Comparison of ENCODE assay signal across 25 cellular contexts in the genomic region with DNA sequence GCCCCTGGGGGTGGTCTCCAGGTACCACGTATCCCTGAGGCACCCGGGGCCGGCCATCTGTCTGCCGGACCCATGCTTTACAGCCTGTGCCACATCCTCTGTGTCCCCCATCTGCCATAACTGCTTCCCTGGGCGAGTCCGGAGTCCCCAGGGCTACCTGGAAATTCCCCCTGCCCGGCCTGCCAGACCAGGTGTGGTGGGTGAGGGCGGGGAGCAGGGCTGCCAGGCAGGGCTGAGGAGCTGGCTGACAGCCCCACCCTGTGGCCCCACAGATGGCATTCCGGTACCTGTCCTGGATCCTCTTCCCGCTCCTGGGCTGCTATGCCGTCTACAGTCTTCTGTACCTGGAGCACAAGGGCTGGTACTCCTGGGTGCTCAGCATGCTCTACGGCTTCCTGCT. TPM values are rescaled to one million over a fixed set of nuclear protein-coding genes. Genes with fewer than 3 reads are reported as not detected.
DNase-seq lines count a peak whose midpoint lies in the region; ATAC-seq, FAIRE-seq and TF ChIP-seq lines count a peak whose summit lies in the region.
"Had no signal": no experiment of that assay in that cellular context is flagged by ENCODE, and none has a peak within 500 bp of the region (broad histone marks: within the 10 kb centered on the region; RNA-seq: fewer than 3 reads in every experiment).

No MANE protein-coding gene starts in this region.

- no peak overlapping the region for H3K9ac ChIP-seq in SU-DHL-6 (ENCODE audit: low read length)

- no peaks in the 10 kb centered on the region for H3F3A ChIP-seq in SU-DHL-6 (ENCODE audit: insufficient read depth)

- H2AFZ ChIP-seq in SU-DHL-6 (ENCODE audit: low read depth, low read length, severe bottlenecking) (no peak overlapping the region), osteoblast (ENCODE audit: low read length) (no peak overlapping the region)
- H2AFZ ChIP-seq: GM23338 had no signal

- H3K4me2 ChIP-seq in SU-DHL-6 (ENCODE audit: low read depth, low read length, poor library complexity, severe bottlenecking): no peak overlapping the region
- H3K4me2 ChIP-seq in osteoblast (ENCODE audit: insufficient read depth, low read length): no peak overlapping the region
- H3K4me2 ChIP-seq: GM23338 had no signal

- H3K9me2 ChIP-seq in SU-DHL-6 (replicated peaks; ENCODE audit: insufficient read depth, low read length): no peaks in the 10 kb centered on the region

- TF ChIP-seq CTCF in GM12865 (IDR thresholded peaks at IDR 0.05; ENCODE audit: insufficient read depth, low read depth, low read length, missing control alignments) (no peak), SU-DHL-6 (IDR thresholded peaks at IDR 0.05; ENCODE audit: insufficient read depth, low read length, poor library complexity, severe bottlenecking) (no peak), osteoblast (IDR thresholded peaks at IDR 0.05; ENCODE audit: extremely low read depth, low read depth, low read length) (no peak)

- no peaks in the 10 kb centered on the region for H3K36me3 ChIP-seq in SU-DHL-6 (ENCODE audit: low read length)
- H3K36me3 ChIP-seq in osteoblast (ENCODE audit: insufficient read depth, low read length): peaks cover 40% of the 10 kb centered on the region

- H3K9me3 ChIP-seq in SU-DHL-6 (ENCODE audit: insufficient read depth, low read length) (no peaks in the 10 kb centered on the region), osteoblast (ENCODE audit: low read depth, low read length) (no peaks in the 10 kb centered on the region)
- H3K9me3 ChIP-seq: Caco-2 had no signal

- DNase-seq in GM12865 (ENCODE audit: low read depth) (peak; percentile 39), GM12892 (ENCODE audit: insufficient read length) (no peak), osteoblast (ENCODE audit: insufficient read length, low spot score, missing footprints) (peak; percentile 5), MV-4-11 (lab: John Stamatoyannopoulos, UW) (no peak), NOMO-1 treated with DMSO at 0.1 percent for 48 hours (lab: John Stamatoyannopoulos, UW; ENCODE audit: unreplicated experiment) (no peak)
- no peak for DNase-seq in activated CD4-positive, alpha-beta T cell treated with anti-CD3 and anti-CD28 coated beads for 48 hours
- DNase-seq: ACHN; AML-193; Caco-2; CD4-positive, alpha-beta T cell; GDM1; HCEC 1CT; KBM-7 had no signal

- H3K27ac ChIP-seq in SU-DHL-6 (ENCODE audit: low read depth, low read length) (peak overlapping the region; percentile 47), osteoblast (ENCODE audit: low read depth, low read length) (no peak overlapping the region)
- H3K27ac ChIP-seq: C4-2B had no signal

- H4K20me1 ChIP-seq in SU-DHL-6 (ENCODE audit: low read depth, low read length): no peaks in the 10 kb centered on the region
- H4K20me1 ChIP-seq in osteoblast (ENCODE audit: insufficient read depth, low read length): peaks cover 7% of the 10 kb centered on the region

- peak; percentile 62 for FAIRE-seq in GM12892 (lab: Jason Lieb, UNC)
- FAIRE-seq: A204.1, D721Med, GM19239, H54, HTR-8/SVneo had no signal

- H3K4me1 ChIP-seq in osteoblast (ENCODE audit: insufficient read depth, low read length): no peaks in the 10 kb centered on the region
- H3K4me1 ChIP-seq: Caco-2 had no signal

- ATAC-seq in GM21528 (IDR thresholded peaks at IDR 0.05; ENCODE audit: low FRiP score, unreplicated experiment): no peak
- ATAC-seq: GM23338 had no signal

- TF ChIP-seq POLR2A in GM12892 (IDR thresholded peaks at IDR 0.05; ENCODE audit: low read depth, low read length): no peak

- no peaks in the 10 kb centered on the region for H3K79me2 ChIP-seq in SU-DHL-6 (ENCODE audit: insufficient read depth, low read length)
- H3K79me2 ChIP-seq in osteoblast (ENCODE audit: insufficient read depth, low read length): no peaks in the 10 kb centered on the region

- H3K4me3 ChIP-seq in GM12865 (ENCODE audit: low read depth, low read length) (no peak overlapping the region), SU-DHL-6 (ENCODE audit: insufficient read depth, low read length, poor library complexity, severe bottlenecking) (no peak overlapping the region), osteoblast (ENCODE audit: insufficient read depth, low read length) (no peak overlapping the region)
- H3K4me3 ChIP-seq: GM23338 had no signal

- H3K27me3 ChIP-seq in SU-DHL-6 (ENCODE audit: low read length) (no peaks in the 10 kb centered on the region), osteoblast (ENCODE audit: insufficient read depth, low read length) (no peaks in the 10 kb centered on the region)

RNA-seq across cellular contexts. Expression of a gene that starts 10.3 kb away (rescaled TPM):
- polyA plus RNA-seq in GM12892 (2012; ENCODE audit: missing spikeins): 12.6 TPM
- 8.5 and 9.8 TPM in 2 replicates for total RNA-seq in osteoblast

RNA-seq across cellular contexts. Expression of a gene that starts 35.8 kb away (rescaled TPM):
- 22.1 TPM for polyA plus RNA-seq in GM12892 (2012; ENCODE audit: missing spikeins)
- total RNA-seq in osteoblast: 45.2 and 61.3 TPM in 2 replicates

RNA-seq across cellular contexts. Expression of a gene that starts 45.1 kb away (rescaled TPM):
- not detected for polyA plus RNA-seq in GM12892 (2012; ENCODE audit: missing spikeins)
- not detected in 2 replicates for total RNA-seq in osteoblast
- total RNA-seq: Caco-2; CD4-positive, alpha-beta T cell; Daoy; GM23338 had no signal
- polyA plus RNA-seq: BJ, GM23338, IgD-negative memory B cell had no signal

RNA-seq across cellular contexts. Expression of a gene that starts 47.9 kb away (rescaled TPM):
- polyA plus RNA-seq in GM12892 (2012; ENCODE audit: missing spikeins): 63.6 TPM
- total RNA-seq in osteoblast: 17.0 and 17.1 TPM in 2 replicates

RNA-seq across cellular contexts. Expression of a gene that starts 48.9 kb away (rescaled TPM):
- polyA plus RNA-seq in GM12892 (2012; ENCODE audit: missing spikeins): not detected
- total RNA-seq in osteoblast: not detected in 2 replicates
- total RNA-seq: Caco-2; CD4-positive, alpha-beta T cell; Daoy; GM23338 had no signal
- polyA plus RNA-seq: BJ, GM23338, IgD-negative memory B cell had no signal

Comparison
In these comparisons a context has a peak if more than half of its experiments do, and no peak if none do; other contexts are left out.
1. DNase-seq: peak in GM12865 (single experiment) and osteoblast (single experiment); none in GM12892 (single experiment), MV-4-11 (single experiment), activated CD4-positive, alpha-beta T cell treated with anti-CD3 and anti-CD28 coated beads for 48 hours (single experiment) and NOMO-1 treated with DMSO at 0.1 percent for 48 hours (single experiment).